1 cellular context compared by ENCODE assay signal in the genomic region with DNA sequence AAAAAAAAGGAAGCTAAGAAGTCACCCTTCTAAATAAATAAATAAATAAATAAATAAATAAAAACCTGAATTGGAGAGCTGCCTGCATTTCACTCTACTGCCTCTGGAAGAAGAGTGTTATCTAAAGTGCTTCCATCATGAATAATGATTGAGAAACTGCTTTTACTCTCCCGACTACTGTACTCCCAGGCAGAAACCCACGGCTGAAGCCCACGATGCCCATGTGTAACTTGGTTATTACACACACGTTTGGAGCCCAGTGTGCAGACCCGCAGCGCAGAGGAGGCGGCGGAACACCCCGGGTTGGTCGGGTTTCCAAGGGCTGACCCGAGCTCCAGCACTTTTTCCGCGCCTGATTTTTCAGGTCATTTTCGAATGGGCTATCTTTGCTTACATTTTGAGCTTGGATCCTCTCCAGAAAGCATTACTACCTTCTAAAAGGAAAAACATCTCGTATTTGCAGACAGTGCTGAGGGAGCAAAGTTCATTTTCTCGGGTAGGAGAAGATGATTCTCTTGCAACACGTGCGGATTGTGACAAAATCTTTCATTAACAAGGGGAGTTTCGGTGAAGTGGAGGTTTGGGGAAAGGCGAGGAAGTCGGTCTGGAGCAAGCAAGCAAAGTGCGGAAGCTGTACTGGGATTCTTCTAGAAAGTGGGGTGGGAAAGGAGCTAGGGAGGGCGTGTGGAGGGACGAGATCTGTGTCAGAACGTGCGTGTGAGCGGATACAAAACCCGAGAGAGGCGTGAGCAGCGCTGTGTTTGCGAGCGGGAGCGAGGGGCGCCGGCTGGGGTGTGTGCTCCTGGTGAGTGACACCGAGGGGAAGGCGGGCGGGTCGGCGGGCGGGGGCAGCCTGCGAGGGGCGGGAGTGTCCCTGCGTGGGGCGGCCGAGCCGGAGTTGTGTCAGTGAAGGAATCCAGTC.
TF ChIP-seq lines count a peak whose summit lies in the region.

A gene with protein sequence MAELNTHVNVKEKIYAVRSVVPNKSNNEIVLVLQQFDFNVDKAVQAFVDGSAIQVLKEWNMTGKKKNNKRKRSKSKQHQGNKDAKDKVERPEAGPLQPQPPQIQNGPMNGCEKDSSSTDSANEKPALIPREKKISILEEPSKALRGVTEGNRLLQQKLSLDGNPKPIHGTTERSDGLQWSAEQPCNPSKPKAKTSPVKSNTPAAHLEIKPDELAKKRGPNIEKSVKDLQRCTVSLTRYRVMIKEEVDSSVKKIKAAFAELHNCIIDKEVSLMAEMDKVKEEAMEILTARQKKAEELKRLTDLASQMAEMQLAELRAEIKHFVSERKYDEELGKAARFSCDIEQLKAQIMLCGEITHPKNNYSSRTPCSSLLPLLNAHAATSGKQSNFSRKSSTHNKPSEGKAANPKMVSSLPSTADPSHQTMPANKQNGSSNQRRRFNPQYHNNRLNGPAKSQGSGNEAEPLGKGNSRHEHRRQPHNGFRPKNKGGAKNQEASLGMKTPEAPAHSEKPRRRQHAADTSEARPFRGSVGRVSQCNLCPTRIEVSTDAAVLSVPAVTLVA (plus strand): TSS at position 897 of the 922 bp plus-strand sequence. CDS start 82,552 bp downstream, outside the sequence.

TF ChIP-seq in HepG2, 621 proteins besides CTCF, POLR2A, EP300 and RAD21 (continued from another document and continues in another):
- TF ChIP-seq PHF20 (CRISPR knock-in tag; IDR thresholded peaks at IDR 0.05) = peak; percentile 43
- no peak for TF ChIP-seq SATB2 (CRISPR knock-in tag; IDR thresholded peaks at IDR 0.05)
- TF ChIP-seq, protein P1, sequence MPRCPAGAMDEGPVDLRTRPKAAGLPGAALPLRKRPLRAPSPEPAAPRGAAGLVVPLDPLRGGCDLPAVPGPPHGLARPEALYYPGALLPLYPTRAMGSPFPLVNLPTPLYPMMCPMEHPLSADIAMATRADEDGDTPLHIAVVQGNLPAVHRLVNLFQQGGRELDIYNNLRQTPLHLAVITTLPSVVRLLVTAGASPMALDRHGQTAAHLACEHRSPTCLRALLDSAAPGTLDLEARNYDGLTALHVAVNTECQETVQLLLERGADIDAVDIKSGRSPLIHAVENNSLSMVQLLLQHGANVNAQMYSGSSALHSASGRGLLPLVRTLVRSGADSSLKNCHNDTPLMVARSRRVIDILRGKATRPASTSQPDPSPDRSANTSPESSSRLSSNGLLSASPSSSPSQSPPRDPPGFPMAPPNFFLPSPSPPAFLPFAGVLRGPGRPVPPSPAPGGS (CRISPR knock-in tag; IDR thresholded peaks at IDR 0.05) = no peak
- 0 out of 2 replicates have a peak, but pooled peaks have one; percentile 74 for TF ChIP-seq DNMT1 (CRISPR knock-in tag; IDR thresholded peaks at IDR 0.05)
- TF ChIP-seq ZNF501 (CRISPR knock-in tag; IDR thresholded peaks at IDR 0.05) = peak; percentile 84
- TF ChIP-seq TAF1 (CRISPR knock-in tag; IDR thresholded peaks at IDR 0.05) = peak; percentile 76
- TF ChIP-seq YEATS2 (CRISPR knock-in tag; IDR thresholded peaks at IDR 0.05; ENCODE audit: borderline replicate concordance) = peak; percentile 47; the same call in 1 of the 2 replicates
- TF ChIP-seq, protein P2, sequence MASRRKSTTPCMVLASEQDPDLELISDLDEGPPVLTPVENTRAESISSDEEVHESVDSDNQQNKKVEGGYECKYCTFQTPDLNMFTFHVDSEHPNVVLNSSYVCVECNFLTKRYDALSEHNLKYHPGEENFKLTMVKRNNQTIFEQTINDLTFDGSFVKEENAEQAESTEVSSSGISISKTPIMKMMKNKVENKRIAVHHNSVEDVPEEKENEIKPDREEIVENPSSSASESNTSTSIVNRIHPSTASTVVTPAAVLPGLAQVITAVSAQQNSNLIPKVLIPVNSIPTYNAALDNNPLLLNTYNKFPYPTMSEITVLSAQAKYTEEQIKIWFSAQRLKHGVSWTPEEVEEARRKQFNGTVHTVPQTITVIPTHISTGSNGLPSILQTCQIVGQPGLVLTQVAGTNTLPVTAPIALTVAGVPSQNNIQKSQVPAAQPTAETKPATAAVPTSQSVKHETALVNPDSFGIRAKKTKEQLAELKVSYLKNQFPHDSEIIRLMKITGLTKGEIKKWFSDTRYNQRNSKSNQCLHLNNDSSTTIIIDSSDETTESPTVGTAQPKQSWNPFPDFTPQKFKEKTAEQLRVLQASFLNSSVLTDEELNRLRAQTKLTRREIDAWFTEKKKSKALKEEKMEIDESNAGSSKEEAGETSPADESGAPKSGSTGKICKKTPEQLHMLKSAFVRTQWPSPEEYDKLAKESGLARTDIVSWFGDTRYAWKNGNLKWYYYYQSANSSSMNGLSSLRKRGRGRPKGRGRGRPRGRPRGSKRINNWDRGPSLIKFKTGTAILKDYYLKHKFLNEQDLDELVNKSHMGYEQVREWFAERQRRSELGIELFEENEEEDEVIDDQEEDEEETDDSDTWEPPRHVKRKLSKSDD (CRISPR knock-in tag; IDR thresholded peaks at IDR 0.05; ENCODE audit: low read depth) = peak; percentile 78; the same call in 1 of the 2 replicates
- TF ChIP-seq, protein P3, sequence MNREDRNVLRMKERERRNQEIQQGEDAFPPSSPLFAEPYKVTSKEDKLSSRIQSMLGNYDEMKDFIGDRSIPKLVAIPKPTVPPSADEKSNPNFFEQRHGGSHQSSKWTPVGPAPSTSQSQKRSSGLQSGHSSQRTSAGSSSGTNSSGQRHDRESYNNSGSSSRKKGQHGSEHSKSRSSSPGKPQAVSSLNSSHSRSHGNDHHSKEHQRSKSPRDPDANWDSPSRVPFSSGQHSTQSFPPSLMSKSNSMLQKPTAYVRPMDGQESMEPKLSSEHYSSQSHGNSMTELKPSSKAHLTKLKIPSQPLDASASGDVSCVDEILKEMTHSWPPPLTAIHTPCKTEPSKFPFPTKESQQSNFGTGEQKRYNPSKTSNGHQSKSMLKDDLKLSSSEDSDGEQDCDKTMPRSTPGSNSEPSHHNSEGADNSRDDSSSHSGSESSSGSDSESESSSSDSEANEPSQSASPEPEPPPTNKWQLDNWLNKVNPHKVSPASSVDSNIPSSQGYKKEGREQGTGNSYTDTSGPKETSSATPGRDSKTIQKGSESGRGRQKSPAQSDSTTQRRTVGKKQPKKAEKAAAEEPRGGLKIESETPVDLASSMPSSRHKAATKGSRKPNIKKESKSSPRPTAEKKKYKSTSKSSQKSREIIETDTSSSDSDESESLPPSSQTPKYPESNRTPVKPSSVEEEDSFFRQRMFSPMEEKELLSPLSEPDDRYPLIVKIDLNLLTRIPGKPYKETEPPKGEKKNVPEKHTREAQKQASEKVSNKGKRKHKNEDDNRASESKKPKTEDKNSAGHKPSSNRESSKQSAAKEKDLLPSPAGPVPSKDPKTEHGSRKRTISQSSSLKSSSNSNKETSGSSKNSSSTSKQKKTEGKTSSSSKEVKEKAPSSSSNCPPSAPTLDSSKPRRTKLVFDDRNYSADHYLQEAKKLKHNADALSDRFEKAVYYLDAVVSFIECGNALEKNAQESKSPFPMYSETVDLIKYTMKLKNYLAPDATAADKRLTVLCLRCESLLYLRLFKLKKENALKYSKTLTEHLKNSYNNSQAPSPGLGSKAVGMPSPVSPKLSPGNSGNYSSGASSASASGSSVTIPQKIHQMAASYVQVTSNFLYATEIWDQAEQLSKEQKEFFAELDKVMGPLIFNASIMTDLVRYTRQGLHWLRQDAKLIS (CRISPR knock-in tag; IDR thresholded peaks at IDR 0.05) = peak; percentile 95
- TF ChIP-seq ESRRA (CRISPR knock-in tag; IDR thresholded peaks at IDR 0.05; ENCODE audit: low read depth) = peak; percentile 32; the same call in 1 of the 2 replicates
- TF ChIP-seq NR2F2 (IDR thresholded peaks at IDR 0.05; ENCODE audit: borderline replicate concordance, low read depth) = peak; percentile 32; the same call in 1 of the 2 replicates
- peak; percentile 94 for TF ChIP-seq SMAD3 (CRISPR knock-in tag; IDR thresholded peaks at IDR 0.05)
- no peak for TF ChIP-seq ZFP37 (CRISPR knock-in tag; IDR thresholded peaks at IDR 0.05; ENCODE audit: borderline replicate concordance)
- TF ChIP-seq ZNF446 (CRISPR knock-in tag; IDR thresholded peaks at IDR 0.05) = no peak
- no peak for TF ChIP-seq XBP1 (CRISPR knock-in tag; IDR thresholded peaks at IDR 0.05)
- peak; percentile 87 for TF ChIP-seq CEBPB (IDR thresholded peaks at IDR 0.05; ENCODE audit: borderline replicate concordance, low read depth, low read length)
- TF ChIP-seq ZNF777 (CRISPR knock-in tag; IDR thresholded peaks at IDR 0.05) = no peak
- no peak for TF ChIP-seq ZNF543 (CRISPR knock-in tag; IDR thresholded peaks at IDR 0.05)
- TF ChIP-seq JUN (CRISPR knock-in tag; IDR thresholded peaks at IDR 0.05) = no peak
- no peak for TF ChIP-seq HDAC6 (IDR thresholded peaks at IDR 0.05; ENCODE audit: low read depth, low read length)
- peak; percentile 84 for TF ChIP-seq PHF21A (CRISPR knock-in tag; IDR thresholded peaks at IDR 0.05)
- TF ChIP-seq U2AF1 (optimal IDR thresholded peaks at IDR 0.05; ENCODE audit: low read depth, low read length) = peak; percentile 73
- TF ChIP-seq SETDB1 (CRISPR knock-in tag; IDR thresholded peaks at IDR 0.05; ENCODE audit: borderline replicate concordance) = no peak
- TF ChIP-seq, protein P4, sequence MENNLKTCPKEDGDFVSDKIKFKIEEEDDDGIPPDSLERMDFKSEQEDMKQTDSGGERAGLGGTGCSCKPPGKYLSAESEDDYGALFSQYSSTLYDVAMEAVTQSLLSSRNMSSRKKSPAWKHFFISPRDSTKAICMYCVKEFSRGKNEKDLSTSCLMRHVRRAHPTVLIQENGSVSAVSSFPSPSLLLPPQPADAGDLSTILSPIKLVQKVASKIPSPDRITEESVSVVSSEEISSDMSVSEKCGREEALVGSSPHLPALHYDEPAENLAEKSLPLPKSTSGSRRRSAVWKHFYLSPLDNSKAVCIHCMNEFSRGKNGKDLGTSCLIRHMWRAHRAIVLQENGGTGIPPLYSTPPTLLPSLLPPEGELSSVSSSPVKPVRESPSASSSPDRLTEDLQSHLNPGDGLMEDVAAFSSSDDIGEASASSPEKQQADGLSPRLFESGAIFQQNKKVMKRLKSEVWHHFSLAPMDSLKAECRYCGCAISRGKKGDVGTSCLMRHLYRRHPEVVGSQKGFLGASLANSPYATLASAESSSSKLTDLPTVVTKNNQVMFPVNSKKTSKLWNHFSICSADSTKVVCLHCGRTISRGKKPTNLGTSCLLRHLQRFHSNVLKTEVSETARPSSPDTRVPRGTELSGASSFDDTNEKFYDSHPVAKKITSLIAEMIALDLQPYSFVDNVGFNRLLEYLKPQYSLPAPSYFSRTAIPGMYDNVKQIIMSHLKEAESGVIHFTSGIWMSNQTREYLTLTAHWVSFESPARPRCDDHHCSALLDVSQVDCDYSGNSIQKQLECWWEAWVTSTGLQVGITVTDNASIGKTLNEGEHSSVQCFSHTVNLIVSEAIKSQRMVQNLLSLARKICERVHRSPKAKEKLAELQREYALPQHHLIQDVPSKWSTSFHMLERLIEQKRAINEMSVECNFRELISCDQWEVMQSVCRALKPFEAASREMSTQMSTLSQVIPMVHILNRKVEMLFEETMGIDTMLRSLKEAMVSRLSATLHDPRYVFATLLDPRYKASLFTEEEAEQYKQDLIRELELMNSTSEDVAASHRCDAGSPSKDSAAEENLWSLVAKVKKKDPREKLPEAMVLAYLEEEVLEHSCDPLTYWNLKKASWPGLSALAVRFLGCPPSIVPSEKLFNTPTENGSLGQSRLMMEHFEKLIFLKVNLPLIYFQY (CRISPR knock-in tag; IDR thresholded peaks at IDR 0.05; ENCODE audit: borderline replicate concordance) = 0 out of 2 replicates have a peak, but pooled peaks have one; percentile 49
- TF ChIP-seq, protein P5, sequence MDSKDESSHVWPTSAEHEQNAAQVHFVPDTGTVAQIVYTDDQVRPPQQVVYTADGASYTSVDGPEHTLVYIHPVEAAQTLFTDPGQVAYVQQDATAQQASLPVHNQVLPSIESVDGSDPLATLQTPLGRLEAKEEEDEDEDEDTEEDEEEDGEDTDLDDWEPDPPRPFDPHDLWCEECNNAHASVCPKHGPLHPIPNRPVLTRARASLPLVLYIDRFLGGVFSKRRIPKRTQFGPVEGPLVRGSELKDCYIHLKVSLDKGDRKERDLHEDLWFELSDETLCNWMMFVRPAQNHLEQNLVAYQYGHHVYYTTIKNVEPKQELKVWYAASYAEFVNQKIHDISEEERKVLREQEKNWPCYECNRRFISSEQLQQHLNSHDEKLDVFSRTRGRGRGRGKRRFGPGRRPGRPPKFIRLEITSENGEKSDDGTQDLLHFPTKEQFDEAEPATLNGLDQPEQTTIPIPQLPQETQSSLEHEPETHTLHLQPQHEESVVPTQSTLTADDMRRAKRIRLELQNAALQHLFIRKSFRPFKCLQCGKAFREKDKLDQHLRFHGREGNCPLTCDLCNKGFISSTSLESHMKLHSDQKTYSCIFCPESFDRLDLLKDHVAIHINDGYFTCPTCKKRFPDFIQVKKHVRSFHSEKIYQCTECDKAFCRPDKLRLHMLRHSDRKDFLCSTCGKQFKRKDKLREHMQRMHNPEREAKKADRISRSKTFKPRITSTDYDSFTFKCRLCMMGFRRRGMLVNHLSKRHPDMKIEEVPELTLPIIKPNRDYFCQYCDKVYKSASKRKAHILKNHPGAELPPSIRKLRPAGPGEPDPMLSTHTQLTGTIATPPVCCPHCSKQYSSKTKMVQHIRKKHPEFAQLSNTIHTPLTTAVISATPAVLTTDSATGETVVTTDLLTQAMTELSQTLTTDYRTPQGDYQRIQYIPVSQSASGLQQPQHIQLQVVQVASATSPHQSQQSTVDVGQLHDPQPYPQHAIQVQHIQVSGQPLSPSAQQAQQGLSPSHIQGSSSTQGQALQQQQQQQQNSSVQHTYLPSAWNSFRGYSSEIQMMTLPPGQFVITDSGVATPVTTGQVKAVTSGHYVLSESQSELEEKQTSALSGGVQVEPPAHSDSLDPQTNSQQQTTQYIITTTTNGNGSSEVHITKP (CRISPR knock-in tag; IDR thresholded peaks at IDR 0.05; ENCODE audit: low read depth) = peak; percentile 80
- TF ChIP-seq ZNF670 (CRISPR knock-in tag; IDR thresholded peaks at IDR 0.05; ENCODE audit: borderline replicate concordance) = no peak
- TF ChIP-seq ZNF839 (CRISPR knock-in tag; IDR thresholded peaks at IDR 0.05; ENCODE audit: borderline replicate concordance) = 0 out of 2 replicates have a peak, but pooled peaks have one; percentile 64
- TF ChIP-seq JUND (CRISPR knock-in tag; IDR thresholded peaks at IDR 0.05) = no peak; the same call in 1 of the 2 replicates
- no peak for TF ChIP-seq SP2 (CRISPR knock-in tag; IDR thresholded peaks at IDR 0.05)
- TF ChIP-seq HOXA9 (CRISPR knock-in tag; IDR thresholded peaks at IDR 0.05; ENCODE audit: borderline replicate concordance) = no peak
- 0 out of 2 replicates have a peak, but pooled peaks have one; percentile 8 for TF ChIP-seq NR2F6 (IDR thresholded peaks at IDR 0.05)
- peak; percentile 40; the same call in 1 of the 2 replicates for TF ChIP-seq NR2F6 (CRISPR knock-in tag; IDR thresholded peaks at IDR 0.05)
- TF ChIP-seq ZBTB42 (CRISPR knock-in tag; IDR thresholded peaks at IDR 0.05) = 0 out of 2 replicates have a peak, but pooled peaks have one; percentile 65
- 0 out of 2 replicates have a peak, but pooled peaks have one; percentile 21 for TF ChIP-seq KLF11 (CRISPR knock-in tag; IDR thresholded peaks at IDR 0.05)
- no peak for TF ChIP-seq BRCA1 (CRISPR knock-in tag; IDR thresholded peaks at IDR 0.05)
- no peak for TF ChIP-seq NFRKB (IDR thresholded peaks at IDR 0.05)
- peak; percentile 70 for TF ChIP-seq SRY (CRISPR knock-in tag; IDR thresholded peaks at IDR 0.05)
- no peak for TF ChIP-seq HOXA7 (CRISPR knock-in tag; IDR thresholded peaks at IDR 0.05)
- TF ChIP-seq AGO1 (IDR thresholded peaks at IDR 0.05; ENCODE audit: low read depth, low read length, poor library complexity, severe bottlenecking) = peak; percentile 51
- 0 out of 2 replicates have a peak, but pooled peaks have one; percentile 46 for TF ChIP-seq EED (CRISPR knock-in tag; IDR thresholded peaks at IDR 0.05)
- peak; percentile 66; the same call in 1 of the 2 replicates for TF ChIP-seq ZFP36L1 (CRISPR knock-in tag; IDR thresholded peaks at IDR 0.05)
